In the genomic region with DNA sequence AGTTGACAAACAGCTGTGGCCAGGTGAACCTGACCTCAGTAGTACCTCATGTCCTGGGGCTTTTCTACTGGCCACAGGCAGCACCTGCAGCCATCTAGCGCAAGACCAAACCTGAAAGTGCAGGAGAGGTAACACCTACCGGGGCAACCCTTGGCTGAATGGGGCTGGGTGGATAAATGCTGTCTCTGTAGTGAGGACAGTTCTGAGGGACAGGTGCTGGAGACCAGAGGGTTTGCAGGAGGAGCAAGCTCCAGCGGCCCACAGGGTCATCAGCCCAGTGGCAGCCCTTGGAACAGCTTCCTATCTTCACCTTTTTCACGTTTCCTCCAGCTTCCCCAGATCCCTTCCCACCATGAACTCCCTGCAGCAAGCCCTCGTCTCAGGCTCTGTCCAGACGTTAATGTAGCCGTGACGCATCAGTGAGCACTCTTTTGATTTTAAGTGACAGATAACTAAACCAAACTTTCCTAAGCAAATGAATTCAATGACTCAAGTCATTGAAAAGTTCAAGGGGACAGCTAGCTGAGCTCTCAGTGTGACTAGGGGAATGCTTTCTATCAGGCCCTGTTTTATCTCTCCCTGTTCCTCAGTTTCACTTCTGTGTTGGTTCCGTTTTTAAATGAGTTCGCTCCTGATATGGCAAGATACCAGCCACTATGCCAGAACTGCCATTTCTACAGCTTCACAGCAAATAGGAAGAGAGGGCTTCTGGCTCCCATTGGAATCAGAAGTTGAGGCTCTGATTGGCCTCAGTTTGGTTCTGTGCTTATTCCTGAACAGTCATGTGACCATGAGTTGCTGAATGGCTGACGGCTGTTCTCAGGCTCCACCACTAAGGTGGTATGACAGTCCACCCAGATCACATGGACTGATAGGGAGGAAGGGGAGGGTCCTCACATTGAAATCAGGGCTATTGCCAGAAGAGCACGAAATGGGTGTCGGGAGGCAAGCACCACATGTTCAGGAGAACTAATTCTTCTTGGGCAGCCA, we compare ENCODE assay signal across 16 cellular contexts. TPM values are rescaled to one million over a fixed set of nuclear protein-coding genes. Genes with fewer than 3 reads are reported as not detected.
DNase-seq lines count a peak whose midpoint lies in the region; ATAC-seq and TF ChIP-seq lines count a peak whose summit lies in the region.
"Had no signal": no experiment of that assay in that cellular context is flagged by ENCODE, and none has a peak within 500 bp of the region (broad histone marks: within the 10 kb centered on the region; RNA-seq: fewer than 3 reads in every experiment).

No MANE protein-coding gene starts in this region.

- H3K27ac ChIP-seq in GM23338 (ENCODE audit: low read depth) = no peak overlapping the region
- H3K27ac ChIP-seq in right atrium auricular region = no peak overlapping the region
- H3K27ac ChIP-seq: brain microvascular endothelial cell, KMS-11, psoas muscle, testis had no signal

- no peak for TF ChIP-seq POLR2A in lower leg skin (IDR thresholded peaks at IDR 0.05)

- H3K9me3 Mint-ChIP-seq in GM23338 = no peaks in the 10 kb centered on the region
- H3K9me3 Mint-ChIP-seq: activated naive CD4-positive, alpha-beta T cell treated with anti-CD3 and anti-CD28 coated beads, Interleukin-2, amount 10 ng/mL, durations not matched to agents 7 days and 5 days had no signal

- H3K27ac Mint-ChIP-seq in GM23338 = no peak overlapping the region
- H3K27ac Mint-ChIP-seq: activated naive CD4-positive, alpha-beta T cell treated with anti-CD3 and anti-CD28 coated beads, Interleukin-2, amount 10 ng/mL, durations not matched to agents 7 days and 5 days had no signal

- H2AFZ ChIP-seq in GM23338 = peak overlapping the region; percentile 82; the same call in 1 of the 2 replicates

- DNase-seq in GM23338 (ENCODE audit: low spot score) (no peak), MV-4-11 (lab: John Stamatoyannopoulos, UW) (peak; percentile 70), germinal center (ENCODE audit: low spot score) (peak; percentile 19), right atrium auricular region (ENCODE audit: low spot score) (no peak), NCI-H69 (lab: John Stamatoyannopoulos, UW) (no peak), lower leg skin (ENCODE audit: low spot score in 2 of 2) (no peak)
- no peak for DNase-seq in activated T-cell treated with anti-CD3 and anti-CD28 coated beads, Interleukin-2, amount 50 U/mL, for 1 hour
- DNase-seq: activated naive CD4-positive, alpha-beta T cell treated with anti-CD3 and anti-CD28 coated beads, Interleukin-2, amount 10 ng/mL, durations not matched to agents 7 days and 5 days; AML-193; brain microvascular endothelial cell; NCI-H2029 treated with DMSO at 0.1 percent for 48 hours; psoas muscle; testis had no signal

- peaks cover 1% of the 10 kb centered on the region for H3K27me3 Mint-ChIP-seq in GM23338 (ENCODE audit: insufficient read depth, low read depth, poor library complexity)

- H3F3A ChIP-seq in GM23338 (replicated peaks; ENCODE audit: low read depth) = no peaks in the 10 kb centered on the region

- no peak overlapping the region for H3K4me3 Mint-ChIP-seq in GM23338
- H3K4me3 Mint-ChIP-seq: activated naive CD4-positive, alpha-beta T cell treated with anti-CD3 and anti-CD28 coated beads, Interleukin-2, amount 10 ng/mL, durations not matched to agents 7 days and 5 days had no signal

- H3K36me3 ChIP-seq in GM23338 (ENCODE audit: insufficient read depth) = no peaks in the 10 kb centered on the region
- no peaks in the 10 kb centered on the region for H3K36me3 ChIP-seq in right atrium auricular region
- H3K36me3 ChIP-seq: brain microvascular endothelial cell had no signal

- no peak; the same call in 2 of the 3 replicates for ATAC-seq in GM23338
- ATAC-seq: left lobe of liver had no signal

- peaks cover 2% of the 10 kb centered on the region; the same call in 2 of the 3 replicates for H3K4me1 Mint-ChIP-seq in GM23338
- H3K4me1 Mint-ChIP-seq: activated naive CD4-positive, alpha-beta T cell treated with anti-CD3 and anti-CD28 coated beads, Interleukin-2, amount 10 ng/mL, durations not matched to agents 7 days and 5 days had no signal

- H3K27me3 ChIP-seq in GM23338 (ENCODE audit: insufficient read depth) = no peaks in the 10 kb centered on the region
- H3K27me3 ChIP-seq in right atrium auricular region = no peaks in the 10 kb centered on the region
- H3K27me3 ChIP-seq: brain microvascular endothelial cell, testis had no signal

- no peaks in the 10 kb centered on the region for H3K36me3 Mint-ChIP-seq in GM23338 (ENCODE audit: low read depth)
- H3K36me3 Mint-ChIP-seq: activated naive CD4-positive, alpha-beta T cell treated with anti-CD3 and anti-CD28 coated beads, Interleukin-2, amount 10 ng/mL, durations not matched to agents 7 days and 5 days had no signal

- H4K20me1 ChIP-seq in GM23338 (replicated peaks; ENCODE audit: insufficient read depth) = no peaks in the 10 kb centered on the region

- H3K4me1 ChIP-seq in GM23338 (ENCODE audit: insufficient read depth) (no peaks in the 10 kb centered on the region), right atrium auricular region (no peaks in the 10 kb centered on the region)
- H3K4me1 ChIP-seq: psoas muscle, testis had no signal

- H3K4me2 ChIP-seq in GM23338 = no peak overlapping the region
- H3K4me2 ChIP-seq: KMS-11 had no signal

- H3K4me3 ChIP-seq in GM12875 (ENCODE audit: low read depth, low read length) (no peak overlapping the region), GM23338 (no peak overlapping the region), right atrium auricular region (no peak overlapping the region), lower leg skin (ENCODE audit: low read depth, poor library complexity, severe bottlenecking) (no peak overlapping the region)
- H3K4me3 ChIP-seq: psoas muscle, testis had no signal

- H3K79me2 ChIP-seq in GM23338 (replicated peaks; ENCODE audit: insufficient read depth) = no peaks in the 10 kb centered on the region

- no peaks in the 10 kb centered on the region for H3K9me3 ChIP-seq in right atrium auricular region
- H3K9me3 ChIP-seq: psoas muscle, testis had no signal

- 80 to 85% methylated on average over 13 of the region's 13 CpGs for WGBS in lower leg skin, 2 donors

- TF ChIP-seq CTCF in GM12875 (IDR thresholded peaks at IDR 0.05; ENCODE audit: borderline replicate concordance, insufficient read depth, low read depth, low read length) (0 out of 2 replicates have a peak, but pooled peaks have one; percentile 2), GM23338 (conservative IDR thresholded peaks at IDR 0.05; ENCODE audit: low read depth in 2 of 2) (no peak), right atrium auricular region (IDR thresholded peaks at IDR 0.05) (no peak), lower leg skin (IDR thresholded peaks at IDR 0.05) (no peak)

- intact Hi-C loops in lower leg skin (cut with DNase I; ENCODE audit: low total_unique reads) = loop anchor here (5.0 kb wide), 1 partner anchor 98 kb away; no protein-coding TSS in a partner anchor

- H3K9me2 ChIP-seq in GM23338 (ENCODE audit: insufficient read depth) = 0 out of 2 replicates have a peak, but pooled peaks cover 3% of the 10 kb centered on the region

TF ChIP-seq in GM23338, 12 proteins besides CTCF, POLR2A, EP300 and RAD21 (continues in another document):
- TF ChIP-seq ZNF331 (CRISPR knock-in tag; IDR thresholded peaks at IDR 0.05; ENCODE audit: low read depth) (no peak), ZNF114 (CRISPR knock-in tag; IDR thresholded peaks at IDR 0.05) (no peak), NANOG (IDR thresholded peaks at IDR 0.05; ENCODE audit: borderline replicate concordance) (no peak), POLR2AphosphoS5 (IDR thresholded peaks at IDR 0.05; ENCODE audit: low read depth) (no peak)
- TF ChIP-seq, protein P1, sequence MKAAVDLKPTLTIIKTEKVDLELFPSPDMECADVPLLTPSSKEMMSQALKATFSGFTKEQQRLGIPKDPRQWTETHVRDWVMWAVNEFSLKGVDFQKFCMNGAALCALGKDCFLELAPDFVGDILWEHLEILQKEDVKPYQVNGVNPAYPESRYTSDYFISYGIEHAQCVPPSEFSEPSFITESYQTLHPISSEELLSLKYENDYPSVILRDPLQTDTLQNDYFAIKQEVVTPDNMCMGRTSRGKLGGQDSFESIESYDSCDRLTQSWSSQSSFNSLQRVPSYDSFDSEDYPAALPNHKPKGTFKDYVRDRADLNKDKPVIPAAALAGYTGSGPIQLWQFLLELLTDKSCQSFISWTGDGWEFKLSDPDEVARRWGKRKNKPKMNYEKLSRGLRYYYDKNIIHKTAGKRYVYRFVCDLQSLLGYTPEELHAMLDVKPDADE (IDR thresholded peaks at IDR 0.05) = no peak

RNA-seq across cellular contexts. Expression of a gene that starts 12.1 kb away (rescaled TPM):
- total RNA-seq in GM23338 (2014; rRNA removed; shearing (Covaris generic)) = 105 and 196 TPM in 2 replicates
- 477 and 584 TPM in 2 replicates for polyA plus RNA-seq in GM23338 (2016; fragmentation: Nextera tagmentation; extraction: Ambion mirVana)
- total RNA-seq in right atrium auricular region (100 to 1,000 TPM in 1 of 2 donors, 10 to 100 TPM in 1; 48.2 to 101 TPM), lower leg skin (10 to 100 TPM; 32.8 to 71.0 (median 40.2) TPM)

RNA-seq across cellular contexts. Expression of a gene that starts 22.0 kb away (rescaled TPM):
- 0.12 TPM in 1 of 2 replicates, not detected in the other for total RNA-seq in GM23338 (2014; rRNA removed; shearing (Covaris generic))
- polyA plus RNA-seq in GM23338 (2016; fragmentation: Nextera tagmentation; extraction: Ambion mirVana) = 0.10 TPM in 1 of 2 replicates, not detected in the other
- under 1 TPM in 1 of 2 donors, not detected in 1; 0.24 TPM for total RNA-seq in right atrium auricular region
- total RNA-seq in lower leg skin = under 1 TPM in 3 of 4 donors, not detected in 1; 0.10 to 0.71 (median 0.69) TPM
- total RNA-seq: left lobe of liver, psoas muscle had no signal

Comparison
In these comparisons a context has a peak if more than half of its experiments do, and no peak if none do; other contexts are left out.
1. DNase-seq: peak in MV-4-11 (single experiment) and germinal center (single experiment); none in GM23338 (single experiment), activated T-cell treated with anti-CD3 and anti-CD28 coated beads, Interleukin-2, amount 50 U/mL, for 1 hour (single experiment), right atrium auricular region (single experiment), NCI-H69 (single experiment) and lower leg skin (0 of 2).